36 cellular contexts compared by ENCODE assay signal in genomic region chr7:578386-578785, GRCh38.
"Had no signal": no experiment of that assay in that cellular context is flagged by ENCODE, and none has a peak within 500 bp of the region (broad histone marks: within the 10 kb centered on the region; RNA-seq: fewer than 3 reads in every experiment).

No MANE protein-coding gene starts in this region.

- H3K4me1 ChIP-seq: adrenal gland, body of pancreas, breast epithelium had no signal

- H3K9me3 Mint-ChIP-seq: activated CD4-positive, alpha-beta memory T cell treated with anti-CD3 and anti-CD28 coated beads, Interleukin-2, amount 10 ng/mL, durations not matched to agents 7 days and 5 days; activated CD4-positive, alpha-beta T cell treated with anti-CD3 and anti-CD28 coated beads, Interleukin-2, amount 10 ng/mL, durations not matched to agents 7 days and 5 days; activated naive CD4-positive, alpha-beta T cell treated with anti-CD3 and anti-CD28 coated beads, Interleukin-2, amount 10 ng/mL, durations not matched to agents 7 days and 5 days; activated naive CD4-positive, alpha-beta T cell treated with anti-CD3 and anti-CD28 coated beads, Interleukin-2, amount 50 U/mL, for 24 hours; activated T-helper 2 cell treated with anti-CD3 and anti-CD28 coated beads, Interferon-gamma antibody, Interleukin-2, Interleukin-4, amounts not matched to agents 10 μg/mL and 5 μg/mL and 100 μg/mL, durations not matched to agents 14 hours and 24 hours and 36 hours; T-helper 1 cell treated with Interleukin-12 subunit alpha and Interleukin-12 subunit beta and Interleukin-4 antibody, amounts not matched to agents 30 μg/mL and 1 μg/mL, for 36 hours; T-helper 2 cell treated with Interferon-gamma antibody and Interleukin-4, amounts not matched to agents 5 μg/mL and 100 μg/mL, for 36 hours had no signal

- DNase-seq: activated CD4-positive, alpha-beta memory T cell treated with anti-CD3 and anti-CD28 coated beads, Interleukin-2, amount 10 ng/mL, durations not matched to agents 7 days and 5 days; activated CD4-positive, alpha-beta T cell treated with anti-CD3 and anti-CD28 coated beads for 1 hour; activated CD4-positive, alpha-beta T cell treated with anti-CD3 and anti-CD28 coated beads for 36 hours; activated CD4-positive, alpha-beta T cell treated with anti-CD3 and anti-CD28 coated beads for 48 hours; activated CD4-positive, alpha-beta T cell treated with anti-CD3 and anti-CD28 coated beads, Interleukin-2, amount 10 ng/mL, durations not matched to agents 7 days and 5 days; activated CD4-positive, alpha-beta T cell treated with anti-CD3 and anti-CD28 coated beads, Interleukin-2, amount 50 U/mL, for 48 hours; activated CD4-positive, CD25-positive, alpha-beta regulatory T cell; activated CD8-positive, alpha-beta memory T cell treated with anti-CD3 and anti-CD28 coated beads for 24 hours; activated CD8-positive, alpha-beta memory T cell treated with anti-CD3 and anti-CD28 coated beads, Interleukin-2, amount 10 ng/mL, durations not matched to agents 7 days and 5 days; activated CD8-positive, alpha-beta memory T cell treated with anti-CD3 and anti-CD28 coated beads, Interleukin-2, amount 50 U/mL, for 48 hours; activated CD8-positive, alpha-beta T cell treated with anti-CD3 and anti-CD28 coated beads, Interleukin-2, amount 10 ng/mL, durations not matched to agents 7 days and 5 days; activated effector memory CD4-positive, alpha-beta T cell treated with Interleukin-2 at 50 U/mL for 16 hours; activated gamma-delta T cell; activated naive CD4-positive, alpha-beta T cell treated with anti-CD3 and anti-CD28 coated beads, Interleukin-2, amount 10 ng/mL, durations not matched to agents 7 days and 5 days; activated naive CD4-positive, alpha-beta T cell treated with Interleukin-2 at 50 U/mL for 16 hours; activated T-cell treated with anti-CD3 and anti-CD28 coated beads, Interleukin-2, amount 50 U/mL, for 24 hours; activated T-cell treated with anti-CD3 and anti-CD28 coated beads, Interleukin-2, amount 50 U/mL, for 48 hours; adrenal gland; amniotic stem cell; aorta; body of pancreas; brain microvascular endothelial cell; central memory CD4-positive, alpha-beta T cell; SW 1271; T-helper 1 cell; T-helper 2 cell; T-helper 9 cell; WERI-Rb-1 had no signal

- H3K9me3 ChIP-seq: adrenal gland, body of pancreas, breast epithelium had no signal

- H3K27ac Mint-ChIP-seq: activated CD4-positive, alpha-beta memory T cell treated with anti-CD3 and anti-CD28 coated beads, Interleukin-2, amount 10 ng/mL, durations not matched to agents 7 days and 5 days; activated CD4-positive, alpha-beta T cell treated with anti-CD3 and anti-CD28 coated beads for 36 hours; activated CD4-positive, alpha-beta T cell treated with anti-CD3 and anti-CD28 coated beads, Interleukin-2, amount 10 ng/mL, durations not matched to agents 7 days and 5 days; activated CD8-positive, alpha-beta memory T cell treated with anti-CD3 and anti-CD28 coated beads, Interleukin-2, amount 10 ng/mL, durations not matched to agents 7 days and 5 days; activated CD8-positive, alpha-beta T cell treated with anti-CD3 and anti-CD28 coated beads, Interleukin-2, amount 10 ng/mL, durations not matched to agents 7 days and 5 days; activated naive CD4-positive, alpha-beta T cell treated with anti-CD3 and anti-CD28 coated beads, Interleukin-2, amount 10 ng/mL, durations not matched to agents 7 days and 5 days; activated naive CD4-positive, alpha-beta T cell treated with anti-CD3 and anti-CD28 coated beads, Interleukin-2, amount 50 U/mL, for 24 hours; activated naive CD8-positive, alpha-beta T cell; activated T-cell treated with anti-CD3 and anti-CD28 coated beads, Interleukin-2, amount 50 U/mL, for 24 hours; activated T-helper 2 cell treated with anti-CD3 and anti-CD28 coated beads, Interferon-gamma antibody, Interleukin-2, Interleukin-4, amounts not matched to agents 10 μg/mL and 5 μg/mL and 100 μg/mL, durations not matched to agents 14 hours and 24 hours and 36 hours; T-helper 1 cell treated with Interleukin-12 subunit alpha and Interleukin-12 subunit beta and Interleukin-4 antibody, amounts not matched to agents 30 μg/mL and 1 μg/mL, for 36 hours; T-helper 2 cell treated with Interferon-gamma antibody and Interleukin-4, amounts not matched to agents 5 μg/mL and 100 μg/mL, for 36 hours; WTC11 had no signal

- ATAC-seq: activated CD4-positive, alpha-beta T cell treated with anti-CD3 and anti-CD28 coated beads for 36 hours; activated CD4-positive, CD25-positive, alpha-beta regulatory T cell treated with anti-CD3 and anti-CD28 coated beads, Interleukin-2, amount 50 U/mL, for 24 hours; activated CD8-positive, alpha-beta memory T cell treated with anti-CD3 and anti-CD28 coated beads, Interleukin-2, amount 10 ng/mL, durations not matched to agents 7 days and 5 days; activated CD8-positive, alpha-beta T cell treated with anti-CD3 and anti-CD28 coated beads, Interleukin-2, amount 10 ng/mL, durations not matched to agents 7 days and 5 days; body of pancreas had no signal

- H3K27ac ChIP-seq: adrenal gland, body of pancreas, brain microvascular endothelial cell, breast epithelium, WERI-Rb-1 had no signal

- H3K27me3 Mint-ChIP-seq: activated CD4-positive, alpha-beta memory T cell treated with anti-CD3 and anti-CD28 coated beads, Interleukin-2, amount 10 ng/mL, durations not matched to agents 7 days and 5 days; activated CD4-positive, alpha-beta T cell treated with anti-CD3 and anti-CD28 coated beads for 36 hours; activated CD4-positive, alpha-beta T cell treated with anti-CD3 and anti-CD28 coated beads, Interleukin-2, amount 10 ng/mL, durations not matched to agents 7 days and 5 days; activated CD8-positive, alpha-beta memory T cell treated with anti-CD3 and anti-CD28 coated beads, Interleukin-2, amount 10 ng/mL, durations not matched to agents 7 days and 5 days; activated naive CD4-positive, alpha-beta T cell treated with anti-CD3 and anti-CD28 coated beads, Interleukin-2, amount 10 ng/mL, durations not matched to agents 7 days and 5 days; activated naive CD4-positive, alpha-beta T cell treated with anti-CD3 and anti-CD28 coated beads, Interleukin-2, amount 50 U/mL, for 24 hours; activated naive CD8-positive, alpha-beta T cell; activated T-cell treated with anti-CD3 and anti-CD28 coated beads, Interleukin-2, amount 50 U/mL, for 24 hours had no signal

- H3K36me3 ChIP-seq: adrenal gland, brain microvascular endothelial cell, breast epithelium had no signal

- H3K4me3 ChIP-seq: adrenal gland, body of pancreas, breast epithelium had no signal

- H3K27me3 ChIP-seq: adrenal gland, body of pancreas, brain microvascular endothelial cell, breast epithelium had no signal

- H3K4me3 Mint-ChIP-seq: activated CD4-positive, alpha-beta memory T cell treated with anti-CD3 and anti-CD28 coated beads, Interleukin-2, amount 10 ng/mL, durations not matched to agents 7 days and 5 days; activated CD4-positive, alpha-beta T cell treated with anti-CD3 and anti-CD28 coated beads for 36 hours; activated CD4-positive, alpha-beta T cell treated with anti-CD3 and anti-CD28 coated beads, Interleukin-2, amount 10 ng/mL, durations not matched to agents 7 days and 5 days; activated CD8-positive, alpha-beta memory T cell treated with anti-CD3 and anti-CD28 coated beads, Interleukin-2, amount 10 ng/mL, durations not matched to agents 7 days and 5 days; activated CD8-positive, alpha-beta T cell treated with anti-CD3 and anti-CD28 coated beads, Interleukin-2, amount 10 ng/mL, durations not matched to agents 7 days and 5 days; activated naive CD4-positive, alpha-beta T cell treated with anti-CD3 and anti-CD28 coated beads, Interleukin-2, amount 10 ng/mL, durations not matched to agents 7 days and 5 days; activated naive CD4-positive, alpha-beta T cell treated with anti-CD3 and anti-CD28 coated beads, Interleukin-2, amount 50 U/mL, for 24 hours; activated naive CD8-positive, alpha-beta T cell; activated T-cell treated with anti-CD3 and anti-CD28 coated beads, Interleukin-2, amount 50 U/mL, for 24 hours; T-helper 1 cell treated with Interleukin-12 subunit alpha and Interleukin-12 subunit beta and Interleukin-4 antibody, amounts not matched to agents 30 μg/mL and 1 μg/mL, for 36 hours; T-helper 2 cell treated with Interferon-gamma antibody and Interleukin-4, amounts not matched to agents 5 μg/mL and 100 μg/mL, for 36 hours; WTC11 had no signal
